Comparison of ENCODE assay signal across 17 cellular contexts in genomic region chr7:92881091-92881485, GRCh38. TPM values are rescaled to one million over a fixed set of nuclear protein-coding genes. Genes with fewer than 3 reads are reported as not detected.
DNase-seq lines count a peak whose midpoint lies in the region; ATAC-seq, FAIRE-seq and TF ChIP-seq lines count a peak whose summit lies in the region.
"Had no signal": no experiment of that assay in that cellular context is flagged by ENCODE, and none has a peak within 500 bp of the region (broad histone marks: within the 10 kb centered on the region; RNA-seq: fewer than 3 reads in every experiment).

No MANE protein-coding gene starts in this region.

- peaks cover 33% of the 10 kb centered on the region for H3K9me3 Mint-ChIP-seq in activated CD4-positive, alpha-beta memory T cell treated with anti-CD3 and anti-CD28 coated beads, Interleukin-2, amount 10 ng/mL, durations not matched to agents 7 days and 5 days
- peaks cover 20% of the 10 kb centered on the region for H3K9me3 Mint-ChIP-seq in activated CD4-positive, alpha-beta memory T cell treated with anti-CD3 and anti-CD28 coated beads for 36 hours
- H3K9me3 Mint-ChIP-seq in stimulated activated effector memory CD8-positive, alpha-beta T cell treated with anti-CD3 and anti-CD28 coated beads, Interleukin-12 subunit alpha, Interleukin-12 subunit beta, amount 100 ng/mL, for 72 hours: peaks cover 17% of the 10 kb centered on the region

- H3K4me2 ChIP-seq in GM12878 (ENCODE audit: control insufficient read depth, insufficient read depth): no peak overlapping the region

- CTCF ChIA-PET in activated CD4-positive, alpha-beta memory T cell treated with anti-CD3 and anti-CD28 coated beads, Interleukin-2, amount 10 ng/mL, durations not matched to agents 7 days and 5 days (lab: Charles Lee): no interaction called here
- CTCF ChIA-PET in activated CD4-positive, alpha-beta memory T cell treated with anti-CD3 and anti-CD28 coated beads for 36 hours (lab: Charles Lee): interaction anchor here (0.6 kb wide), 1 partner anchor 71 kb away, joined by 6 read pairs; no protein-coding TSS in a partner anchor
- CTCF ChIA-PET in GM12878 (lab: Yijun Ruan, JAX): interaction anchor here (0.9 to 1.0 kb wide), 3 partner anchors 12 to 261 kb away, joined by 3 read pairs; no protein-coding TSS in a partner anchor

- H3K27ac Mint-ChIP-seq in activated CD4-positive, alpha-beta memory T cell treated with anti-CD3 and anti-CD28 coated beads, Interleukin-2, amount 10 ng/mL, durations not matched to agents 7 days and 5 days: peak overlapping the region; percentile 41
- H3K27ac Mint-ChIP-seq in activated CD4-positive, alpha-beta memory T cell treated with anti-CD3 and anti-CD28 coated beads for 36 hours: no peak overlapping the region
- H3K27ac Mint-ChIP-seq in stimulated activated effector memory CD8-positive, alpha-beta T cell treated with anti-CD3 and anti-CD28 coated beads, Interleukin-12 subunit alpha, Interleukin-12 subunit beta, amount 100 ng/mL, for 72 hours: peak overlapping the region; percentile 11
- H3K27ac Mint-ChIP-seq: CD8-positive, alpha-beta T cell had no signal

- H3K79me2 ChIP-seq in GM12878 (ENCODE audit: control insufficient read depth, insufficient read depth, low read length): no peaks in the 10 kb centered on the region

- no peak for FAIRE-seq in GM12878 (lab: Jason Lieb, UNC)

- no peaks in the 10 kb centered on the region; the same call in 1 of the 3 replicates for H3K9me3 ChIP-seq in GM12878 (replicated peaks; ENCODE audit: control insufficient read depth, insufficient read depth, low read length)

- RAD21 ChIA-PET in GM12878 (lab: Charles Lee; ENCODE audit: unreplicated experiment): no interaction called here

- no peak overlapping the region for H3K27ac ChIP-seq in GM12878 (ENCODE audit: control insufficient read depth, insufficient read depth)

- no TSS peak for BruUV-seq in GM12878 (replicated peaks; lab: Mats Ljungman, UMichigan)

- SMC1A ChIA-PET in GM12878 (lab: Charles Lee; ENCODE audit: uncharacterized antibody, unreplicated experiment): interaction anchor here (1.2 kb wide), 1 partner anchor 270 kb away, joined by 4 read pairs; no protein-coding TSS in a partner anchor

- TF ChIP-seq RAD21 in GM12878 (IDR thresholded peaks at IDR 0.05; ENCODE audit: insufficient read depth, low read depth, low read length): no peak

- H3K9ac ChIP-seq in GM12878 (ENCODE audit: control insufficient read depth, insufficient read depth, low read length): no peak overlapping the region

- no peak for ATAC-seq in GM12878
- peak; percentile 64 for ATAC-seq in stimulated activated effector memory CD8-positive, alpha-beta T cell treated with anti-CD3 and anti-CD28 coated beads, Interleukin-12 subunit alpha, Interleukin-12 subunit beta, amount 100 ng/mL, for 72 hours
- ATAC-seq in HG03432 (IDR thresholded peaks at IDR 0.05; ENCODE audit: unreplicated experiment): no peak
- ATAC-seq: CD8-positive, alpha-beta T cell had no signal

- intact Hi-C loops in activated CD4-positive, alpha-beta memory T cell treated with anti-CD3 and anti-CD28 coated beads for 36 hours (cut with micrococcal nuclease): no loop called here
- intact Hi-C loops in GM12878 (cut with micrococcal nuclease; ENCODE audit: unreplicated experiment): loop anchor here (5.0 kb wide), 1 partner anchor 259 kb away; no protein-coding TSS in a partner anchor

- H3K27me3 ChIP-seq in GM12878 (replicated peaks in 1 of 2; ENCODE audit: control insufficient read depth in 2 of 2, insufficient read depth in 2 of 2, low read length in 1 of 2): no peaks in the 10 kb centered on the region

- TF ChIP-seq POLR2A in GM12878 (IDR thresholded peaks at IDR 0.05; ENCODE audit: low read depth, low read length): no peak

- peaks cover 30% of the 10 kb centered on the region for H3K4me1 Mint-ChIP-seq in activated CD4-positive, alpha-beta memory T cell treated with anti-CD3 and anti-CD28 coated beads, Interleukin-2, amount 10 ng/mL, durations not matched to agents 7 days and 5 days
- H3K4me1 Mint-ChIP-seq in activated CD4-positive, alpha-beta memory T cell treated with anti-CD3 and anti-CD28 coated beads for 36 hours (ENCODE audit: low read depth): peaks cover 30% of the 10 kb centered on the region
- H3K4me1 Mint-ChIP-seq in stimulated activated effector memory CD8-positive, alpha-beta T cell treated with anti-CD3 and anti-CD28 coated beads, Interleukin-12 subunit alpha, Interleukin-12 subunit beta, amount 100 ng/mL, for 72 hours: peaks cover 44% of the 10 kb centered on the region

- DNase-seq in activated CD4-positive, alpha-beta memory T cell treated with anti-CD3 and anti-CD28 coated beads, Interleukin-2, amount 10 ng/mL, durations not matched to agents 7 days and 5 days: peak; percentile 44
- DNase-seq in activated CD4-positive, alpha-beta memory T cell treated with anti-CD3 and anti-CD28 coated beads for 36 hours: no peak
- DNase-seq in M059J (ENCODE audit: low read depth) (peak; percentile 5), GM12878 (ENCODE audit: low read depth, low spot score) (no peak), NCI-H774 (lab: John Stamatoyannopoulos, UW) (no peak)
- DNase-seq in stimulated activated effector memory CD8-positive, alpha-beta T cell treated with anti-CD3 and anti-CD28 coated beads, Interleukin-12 subunit alpha, Interleukin-12 subunit beta, amount 100 ng/mL, for 72 hours (ENCODE audit: low spot score in 2 of 2): no peak
- DNase-seq in stimulated activated CD4-positive, alpha-beta T cell treated with anti-CD3 and anti-CD28 coated beads, Interleukin-4, amount 100 ng/mL, for 1 hour: no peak
- DNase-seq: AML-193; C1 segment of cervical spinal cord; CD8-positive, alpha-beta T cell; Karpas-422; NCI-H1694; NCI-H2081 treated with DMSO at 0.1 percent for 48 hours; NCI-H2171 treated with DMSO at 0.1 percent for 48 hours; NCI-H524 treated with DMSO at 0.1 percent for 48 hours; Right ventricle myocardium superior had no signal

- H3K36me3 ChIP-seq in GM12878 (ENCODE audit: control insufficient read depth in 2 of 2, insufficient read depth in 2 of 2, low read length in 1 of 2): no peaks in the 10 kb centered on the region

- POLR2A ChIA-PET in activated CD4-positive, alpha-beta memory T cell treated with anti-CD3 and anti-CD28 coated beads, Interleukin-2, amount 10 ng/mL, durations not matched to agents 7 days and 5 days (lab: Charles Lee): no interaction called here
- POLR2A ChIA-PET in activated CD4-positive, alpha-beta memory T cell treated with anti-CD3 and anti-CD28 coated beads for 36 hours (lab: Charles Lee): no interaction called here
- POLR2A ChIA-PET in GM12878 (lab: Charles Lee): no interaction called here

- TF ChIP-seq EP300 in GM12878 (IDR thresholded peaks at IDR 0.05; ENCODE audit: borderline replicate concordance in 1 of 2, control insufficient read depth in 1 of 2, low read depth in 2 of 2, low read length in 2 of 2): no peak

- 46% methylated on average over 4 of the region's 4 CpGs for WGBS in GM12878 (ENCODE audit: insufficient coverage, insufficient replicate concordance, low lambda C conversion rate, missing lambda C conversion rate)

- no peaks in the 10 kb centered on the region for H4K20me1 ChIP-seq in GM12878 (ENCODE audit: control insufficient read depth, insufficient read depth)

- H3K4me1 ChIP-seq in GM12878 (ENCODE audit: control insufficient read depth, insufficient read depth, low read length): no peaks in the 10 kb centered on the region

- peaks cover 2% of the 10 kb centered on the region for H3K27me3 Mint-ChIP-seq in activated CD4-positive, alpha-beta memory T cell treated with anti-CD3 and anti-CD28 coated beads, Interleukin-2, amount 10 ng/mL, durations not matched to agents 7 days and 5 days
- H3K27me3 Mint-ChIP-seq in activated CD4-positive, alpha-beta memory T cell treated with anti-CD3 and anti-CD28 coated beads for 36 hours: no peaks in the 10 kb centered on the region

- H3K4me3 Mint-ChIP-seq in activated CD4-positive, alpha-beta memory T cell treated with anti-CD3 and anti-CD28 coated beads, Interleukin-2, amount 10 ng/mL, durations not matched to agents 7 days and 5 days: no peak overlapping the region
- no peak overlapping the region for H3K4me3 Mint-ChIP-seq in activated CD4-positive, alpha-beta memory T cell treated with anti-CD3 and anti-CD28 coated beads for 36 hours
- H3K4me3 Mint-ChIP-seq in stimulated activated effector memory CD8-positive, alpha-beta T cell treated with anti-CD3 and anti-CD28 coated beads, Interleukin-12 subunit alpha, Interleukin-12 subunit beta, amount 100 ng/mL, for 72 hours: peak overlapping the region; percentile 8
- H3K4me3 Mint-ChIP-seq: CD8-positive, alpha-beta T cell had no signal

- no peak overlapping the region for H2AFZ ChIP-seq in GM12878 (ENCODE audit: control insufficient read depth, low read depth, low read length)

- H3K4me3 ChIP-seq in GM12878: no peak overlapping the region

- no peak for TF ChIP-seq CTCF in GM12878 (IDR thresholded peaks at IDR 0.05 in 2 of 3, conservative IDR thresholded peaks at IDR 0.05 in 1 of 3; ENCODE audit: control insufficient read depth in 2 of 3, extremely low read depth in 1 of 3, insufficient read depth in 1 of 3, low read depth in 3 of 3, low read length in 3 of 3)

- in situ Hi-C loops in GM12878 (cut with MboI): no loop called here

- peaks cover 21% of the 10 kb centered on the region for H3K36me3 Mint-ChIP-seq in activated CD4-positive, alpha-beta memory T cell treated with anti-CD3 and anti-CD28 coated beads, Interleukin-2, amount 10 ng/mL, durations not matched to agents 7 days and 5 days (ENCODE audit: low read depth)
- H3K36me3 Mint-ChIP-seq in activated CD4-positive, alpha-beta memory T cell treated with anti-CD3 and anti-CD28 coated beads for 36 hours: peaks cover 3% of the 10 kb centered on the region
- H3K36me3 Mint-ChIP-seq in stimulated activated effector memory CD8-positive, alpha-beta T cell treated with anti-CD3 and anti-CD28 coated beads, Interleukin-12 subunit alpha, Interleukin-12 subunit beta, amount 100 ng/mL, for 72 hours: no peaks in the 10 kb centered on the region
- H3K36me3 Mint-ChIP-seq: CD8-positive, alpha-beta T cell had no signal

RNA-seq across cellular contexts. Expression of gene CDK6, which starts 44.7 kb away (rescaled TPM):
- total RNA-seq in activated CD4-positive, alpha-beta memory T cell treated with anti-CD3 and anti-CD28 coated beads, Interleukin-2, amount 10 ng/mL, durations not matched to agents 7 days and 5 days: 100 to 1,000 TPM; 105 TPM
- 100 to 1,000 TPM; 131 to 132 TPM for total RNA-seq in activated CD4-positive, alpha-beta memory T cell treated with anti-CD3 and anti-CD28 coated beads for 36 hours
- 25.8 and 43.3 TPM in 2 replicates for total RNA-seq in M059J (2014; rRNA removed; shearing (Covaris generic))
- total RNA-seq in GM12878 (2013; cell fraction: nucleolus; rRNA removed): 302 and 310 TPM in 2 replicates
- 93.1 and 103 TPM in 2 replicates for total RNA-seq in GM12878 (2014; rRNA removed)
- total RNA-seq in GM12878 (2014; rRNA removed; fragmentation: Illumina TruSeq; extraction: Trizol): 75.8 and 82.5 TPM in 2 replicates
- total RNA-seq in GM12878 (2021): 110 and 118 TPM in 2 replicates
- 7.2 TPM for polyA plus RNA-seq in GM12878 (2011; ENCODE audit: low read depth)
- polyA plus RNA-seq in GM12878 (2011; rRNA removed): 42.9 and 51.2 TPM in 2 replicates
- polyA plus RNA-seq in GM12878 (2011; cell fraction: cytosol; rRNA removed): 35.1 and 36.3 TPM in 2 replicates
- polyA plus RNA-seq in GM12878 (2011; cell fraction: nucleus; rRNA removed): 48.6 and 53.0 TPM in 2 replicates
- polyA plus RNA-seq in GM12878 (2012): 11.0 and 14.3 TPM in 2 replicates
- polyA plus RNA-seq in GM12878 (2014; fragmentation: Illumina TruSeq; extraction: Trizol): 47.3 and 58.1 TPM in 2 replicates
- 10 to 100 TPM in 1 of 2 experiments, 1 to 10 TPM in 1; 8.0 to 16.8 TPM for polyA plus RNA-seq in GM12878 (2014; fragmentation: Nextera tagmentation; extraction: Ambion mirVana)
- 30.1 and 30.7 TPM in 2 replicates for polyA plus RNA-seq in GM12878 (2014; rRNA removed)
- 10 to 100 TPM; 44.3 to 53.4 TPM for polyA plus RNA-seq in GM12878 (2016; fragmentation: Nextera tagmentation; extraction: Ambion mirVana)
- polyA minus RNA-seq in GM12878 (2011; rRNA and poly(A)+ RNA removed): 113 and 159 TPM in 2 replicates
- polyA minus RNA-seq in GM12878 (2011; cell fraction: cytosol; rRNA and poly(A)+ RNA removed): 72.0 and 108 TPM in 2 replicates
- 94.3 and 203 TPM in 2 replicates for polyA minus RNA-seq in GM12878 (2011; cell fraction: nucleus; rRNA and poly(A)+ RNA removed)

Comparison
In these comparisons a context has a peak if more than half of its experiments do, and no peak if none do; other contexts are left out.
1. DNase-seq: peak in activated CD4-positive, alpha-beta memory T cell treated with anti-CD3 and anti-CD28 coated beads, Interleukin-2, amount 10 ng/mL, durations not matched to agents 7 days and 5 days (single experiment) and M059J (single experiment); none in activated CD4-positive, alpha-beta memory T cell treated with anti-CD3 and anti-CD28 coated beads for 36 hours (single experiment), GM12878 (single experiment), stimulated activated effector memory CD8-positive, alpha-beta T cell treated with anti-CD3 and anti-CD28 coated beads, Interleukin-12 subunit alpha, Interleukin-12 subunit beta, amount 100 ng/mL, for 72 hours (0 of 2), NCI-H774 (single experiment) and stimulated activated CD4-positive, alpha-beta T cell treated with anti-CD3 and anti-CD28 coated beads, Interleukin-4, amount 100 ng/mL, for 1 hour (single experiment).